Comparison of ENCODE assay signal across 8 cellular contexts in genomic region chr7:44572771-44573170, GRCh38. TPM values are rescaled to one million over a fixed set of nuclear protein-coding genes. Genes with fewer than 3 reads are reported as not detected.
DNase-seq lines count a peak whose midpoint lies in the region; ATAC-seq and TF ChIP-seq lines count a peak whose summit lies in the region.

No MANE protein-coding gene starts in this region.

- H3K36me3 ChIP-seq in DOHH2 (ENCODE audit: control insufficient read depth, low read length) (peaks cover 82% of the 10 kb centered on the region), RWPE2 (ENCODE audit: low read depth) (peaks cover 70% of the 10 kb centered on the region), fibroblast of lung (ENCODE audit: control insufficient read depth, insufficient read depth, low read length) (peaks cover 40% of the 10 kb centered on the region), psoas muscle (ENCODE audit: insufficient read depth in 1 of 2, low read depth in 1 of 2) (peaks cover 25 to 82% of the 10 kb centered on the region in 2 donors)

- no peaks in the 10 kb centered on the region for H3K9me2 ChIP-seq in DOHH2 (replicated peaks; ENCODE audit: control insufficient read depth, low read length)

- no peak for ATAC-seq in RWPE2 (ENCODE audit: low read depth)
- peak in 1 of 4 donors; percentile 25 for ATAC-seq in psoas muscle
- no peak for ATAC-seq in GM18502 (IDR thresholded peaks at IDR 0.05; ENCODE audit: poor library complexity, unreplicated experiment)

- no peaks in the 10 kb centered on the region for H3K27me3 ChIP-seq in DOHH2 (ENCODE audit: control insufficient read depth, low read length)
- H3K27me3 ChIP-seq in RWPE2 (ENCODE audit: insufficient read depth, poor library complexity, severe bottlenecking) = no peaks in the 10 kb centered on the region
- no peaks in the 10 kb centered on the region for H3K27me3 ChIP-seq in fibroblast of lung (ENCODE audit: control insufficient read depth, insufficient read depth, low read length)
- H3K27me3 ChIP-seq in psoas muscle (ENCODE audit: insufficient read depth in 3 of 3, low read length in 2 of 3) = no peaks in the 10 kb centered on the region

- TF ChIP-seq CTCF in DOHH2 (IDR thresholded peaks at IDR 0.05; ENCODE audit: low read depth, low read length, poor library complexity, severe bottlenecking) = no peak
- TF ChIP-seq CTCF in RWPE2 (IDR thresholded peaks at IDR 0.05; ENCODE audit: poor library complexity, severe bottlenecking) = no peak
- TF ChIP-seq CTCF in fibroblast of lung (conservative IDR thresholded peaks at IDR 0.05 in 1 of 2, IDR thresholded peaks at IDR 0.05 in 1 of 2; ENCODE audit: low read depth in 1 of 2, low read length in 2 of 2) = no peak
- TF ChIP-seq CTCF in psoas muscle (IDR thresholded peaks at IDR 0.05) = no peak

- WGBS in psoas muscle, 3 donors = 47 to 67% (median 64%) methylated on average over 5 of the region's 5 CpGs

- no peak for DNase-seq in RWPE2 (ENCODE audit: low spot score)
- no peak for DNase-seq in fibroblast of lung (ENCODE audit: low read depth in 2 of 2)
- no peak for DNase-seq in psoas muscle
- DNase-seq in substantia nigra (lab: John Stamatoyannopoulos, UW) = no peak
- DNase-seq in NCI-H2171 treated with DMSO at 0.1 percent for 48 hours (lab: John Stamatoyannopoulos, UW) = no peak
- no peak for DNase-seq in SHP77 (lab: John Stamatoyannopoulos, UW)

- H3K4me1 ChIP-seq in DOHH2 (ENCODE audit: control insufficient read depth, low read length) (peaks cover 22% of the 10 kb centered on the region), RWPE2 (ENCODE audit: insufficient read depth, poor library complexity, severe bottlenecking) (no peaks in the 10 kb centered on the region), fibroblast of lung (ENCODE audit: control insufficient read depth, extremely low read depth, insufficient read depth, low read length) (peaks cover 8% of the 10 kb centered on the region), psoas muscle (peaks cover 19% of the 10 kb centered on the region)

- H3K4me2 ChIP-seq in DOHH2 (ENCODE audit: low read length) = peak overlapping the region; percentile 77
- peak overlapping the region; percentile 98 for H3K4me2 ChIP-seq in fibroblast of lung (ENCODE audit: extremely low read depth, insufficient read depth, low read length)

- no peak overlapping the region for H2AFZ ChIP-seq in fibroblast of lung (ENCODE audit: low read length)

- intact Hi-C loops in psoas muscle (cut with DNase I) = no loop called here

- H3K4me3 ChIP-seq in DOHH2 (ENCODE audit: low read length) (peak overlapping the region; percentile 92), RWPE2 (ENCODE audit: severe bottlenecking) (peak overlapping the region; percentile 86), fibroblast of lung (replicated peaks in 1 of 4; ENCODE audit: control extremely low read depth in 1 of 4, insufficient read depth in 1 of 4, low read depth in 3 of 4, low read length in 4 of 4) (peak overlapping the region; percentile 53 to 95 (median 76)), psoas muscle (peak overlapping the region; percentile 97)

- H3K27ac ChIP-seq in DOHH2 (ENCODE audit: low read depth, low read length) (peak overlapping the region; percentile 47; the same call in 1 of the 2 replicates), RWPE2 (ENCODE audit: poor library complexity, severe bottlenecking) (no peak overlapping the region), fibroblast of lung (ENCODE audit: insufficient read depth, low read length) (peak overlapping the region; percentile 71), psoas muscle (peak overlapping the region; percentile 95), substantia nigra (ENCODE audit: low read depth, low read length, poor library complexity, severe bottlenecking) (no peak overlapping the region)

- H3K9me3 ChIP-seq in DOHH2 (ENCODE audit: control insufficient read depth, insufficient read depth, low read length) (no peaks in the 10 kb centered on the region), RWPE2 (ENCODE audit: severe bottlenecking) (no peaks in the 10 kb centered on the region), fibroblast of lung (ENCODE audit: control insufficient read depth, insufficient read depth, low read depth, low read length) (no peaks in the 10 kb centered on the region), psoas muscle (no peaks in the 10 kb centered on the region)

- no peaks in the 10 kb centered on the region for H4K20me1 ChIP-seq in DOHH2 (ENCODE audit: control insufficient read depth, insufficient read depth, low read depth, low read length)
- no peaks in the 10 kb centered on the region for H4K20me1 ChIP-seq in fibroblast of lung (ENCODE audit: control insufficient read depth, extremely low read depth, insufficient read depth, low read length)

- peaks cover 12% of the 10 kb centered on the region for H3F3A ChIP-seq in DOHH2 (ENCODE audit: control insufficient read depth, insufficient read depth)

- H3K9ac ChIP-seq in fibroblast of lung (ENCODE audit: insufficient read depth, low read length) = peak overlapping the region; percentile 71

- H3K79me2 ChIP-seq in DOHH2 (ENCODE audit: control insufficient read depth, low read length) (peaks cover 60% of the 10 kb centered on the region), fibroblast of lung (ENCODE audit: control insufficient read depth, insufficient read depth, low read length) (peaks cover 29% of the 10 kb centered on the region)

RNA-seq across cellular contexts. Expression of gene DDX56, which starts 0.9 kb away (rescaled TPM):
- total RNA-seq in fibroblast of lung (38.3 and 44.4 TPM in 2 replicates), psoas muscle (10 to 100 TPM; 44.0 to 72.1 (median 53.7) TPM)
- polyA plus RNA-seq in fibroblast of lung (36.0 and 63.4 TPM in 2 replicates), psoas muscle (10 to 100 TPM; 38.1 to 85.8 (median 67.8) TPM)
- 37.8 and 75.0 TPM in 2 replicates for polyA plus RNA-seq in fibroblast of lung (2012)
- 70.5 and 113 TPM in 2 replicates for polyA minus RNA-seq in fibroblast of lung (ENCODE audit: low replicate concordance)

RNA-seq across cellular contexts. Expression of gene TMED4, which starts 9.3 kb away (rescaled TPM):
- total RNA-seq in fibroblast of lung (74.7 and 101 TPM in 2 replicates), psoas muscle (10 to 100 TPM; 43.1 to 64.4 (median 46.0) TPM)
- polyA plus RNA-seq in fibroblast of lung (74.5 and 81.5 TPM in 2 replicates), psoas muscle (10 to 100 TPM; 29.8 to 49.0 (median 35.3) TPM)
- 48.0 and 53.9 TPM in 2 replicates for polyA plus RNA-seq in fibroblast of lung (2012)
- polyA minus RNA-seq in fibroblast of lung (ENCODE audit: low replicate concordance) = 38.7 and 80.9 TPM in 2 replicates

RNA-seq across cellular contexts. Expression of gene NPC1L1, which starts 31.6 kb away (rescaled TPM):
- under 0.01 TPM in 2 replicates for total RNA-seq in fibroblast of lung
- polyA plus RNA-seq in fibroblast of lung = 0.05 and 0.09 TPM in 2 replicates
- polyA plus RNA-seq in fibroblast of lung (2012) = 0.02 and 0.09 TPM in 2 replicates
- polyA minus RNA-seq in fibroblast of lung (ENCODE audit: low replicate concordance) = 1.3 TPM in 1 of 2 replicates, not detected in the other
- total RNA-seq in psoas muscle = under 1 TPM in 2 of 4 donors, not detected in 2; 0.24 to 0.28 TPM
- under 1 TPM in 2 of 3 donors, not detected in 1; 0.03 to 0.10 TPM for polyA plus RNA-seq in psoas muscle

RNA-seq across cellular contexts. Expression of gene OGDH, which starts 33.7 kb away (rescaled TPM):
- total RNA-seq in fibroblast of lung (40.8 and 69.2 TPM in 2 replicates), psoas muscle (100 to 1,000 TPM; 252 to 500 (median 326) TPM)
- polyA plus RNA-seq in fibroblast of lung (60.8 and 74.9 TPM in 2 replicates), psoas muscle (100 to 1,000 TPM; 176 to 181 (median 179) TPM)
- polyA plus RNA-seq in fibroblast of lung (2012) = 63.2 and 64.3 TPM in 2 replicates
- 239 and 248 TPM in 2 replicates for polyA minus RNA-seq in fibroblast of lung (ENCODE audit: low replicate concordance)

Comparison
In these comparisons a context has a peak if more than half of its experiments do, and no peak if none do; other contexts are left out.
1. H3K27ac ChIP-seq: peak in DOHH2 (single experiment), fibroblast of lung (single experiment) and psoas muscle (single experiment); none in RWPE2 (single experiment) and substantia nigra (single experiment).
2. Peak in every context shown above with its lines, with median percentiles within 50 percentile points of each other: H3K4me3 ChIP-seq.